Comparison of ENCODE assay signal across 15 cellular contexts in genomic region chr2:128632491-128632780, GRCh38.
DNase-seq lines count a peak whose midpoint lies in the region; ATAC-seq lines count a peak whose summit lies in the region.
"Had no signal": no experiment of that assay in that cellular context is flagged by ENCODE, and none has a peak within 500 bp of the region (broad histone marks: within the 10 kb centered on the region; RNA-seq: fewer than 3 reads in every experiment).

No MANE protein-coding gene starts in this region.

- no peak overlapping the region for H3K4me3 Mint-ChIP-seq in activated naive CD8-positive, alpha-beta T cell treated with anti-CD3 and anti-CD28 coated beads, Interleukin-2, amount 10 ng/mL, durations not matched to agents 7 days and 5 days
- no peak overlapping the region for H3K4me3 Mint-ChIP-seq in activated naive CD8-positive, alpha-beta T cell treated with anti-CD3 and anti-CD28 coated beads, Interleukin-2, amount 50 U/mL, for 24 hours
- H3K4me3 Mint-ChIP-seq: CD4-positive, alpha-beta memory T cell had no signal

- H3K36me3 ChIP-seq in aorta (ENCODE audit: control insufficient read depth in 1 of 2, insufficient read depth in 2 of 2, low read length in 1 of 2), result no peaks in the 10 kb centered on the region

- ATAC-seq in activated naive CD8-positive, alpha-beta T cell treated with anti-CD3 and anti-CD28 coated beads, Interleukin-2, amount 10 ng/mL, durations not matched to agents 7 days and 5 days (ENCODE audit: low read depth), result no peak
- no peak for ATAC-seq in activated naive CD8-positive, alpha-beta T cell treated with anti-CD3 and anti-CD28 coated beads, Interleukin-2, amount 50 U/mL, for 24 hours
- ATAC-seq in left lobe of liver, result no peak
- no peak for ATAC-seq in aorta (ENCODE audit: low FRiP score)
- no peak for ATAC-seq in GM21786 (IDR thresholded peaks at IDR 0.05; ENCODE audit: unreplicated experiment)

- no peaks in the 10 kb centered on the region for H3K9me3 Mint-ChIP-seq in activated naive CD8-positive, alpha-beta T cell treated with anti-CD3 and anti-CD28 coated beads, Interleukin-2, amount 10 ng/mL, durations not matched to agents 7 days and 5 days
- H3K9me3 Mint-ChIP-seq in activated naive CD8-positive, alpha-beta T cell treated with anti-CD3 and anti-CD28 coated beads, Interleukin-2, amount 50 U/mL, for 24 hours, result no peaks in the 10 kb centered on the region

- H3K27ac ChIP-seq in aorta (ENCODE audit: low read depth in 1 of 2, low read length in 2 of 2), result no peak overlapping the region
- H3K27ac ChIP-seq: A549 had no signal

- H3K9me3 ChIP-seq in aorta (ENCODE audit: control insufficient read depth, low read length), result no peaks in the 10 kb centered on the region
- H3K9me3 ChIP-seq: A549 had no signal

- peaks cover 44% of the 10 kb centered on the region for H3K27me3 Mint-ChIP-seq in activated naive CD8-positive, alpha-beta T cell treated with anti-CD3 and anti-CD28 coated beads, Interleukin-2, amount 10 ng/mL, durations not matched to agents 7 days and 5 days
- H3K27me3 Mint-ChIP-seq in activated naive CD8-positive, alpha-beta T cell treated with anti-CD3 and anti-CD28 coated beads, Interleukin-2, amount 50 U/mL, for 24 hours, result peaks cover 5% of the 10 kb centered on the region

- peak; percentile 4 for DNase-seq in activated naive CD8-positive, alpha-beta T cell treated with anti-CD3 and anti-CD28 coated beads, Interleukin-2, amount 10 ng/mL, durations not matched to agents 7 days and 5 days
- no peak for DNase-seq in activated naive CD8-positive, alpha-beta T cell treated with anti-CD3 and anti-CD28 coated beads, Interleukin-2, amount 50 U/mL, for 24 hours
- DNase-seq in NCI-H82 treated with DMSO at 0.1 percent for 48 hours (lab: John Stamatoyannopoulos, UW; ENCODE audit: unreplicated experiment) (peak; percentile 12), left lobe of liver (ENCODE audit: low spot score) (peak; percentile 32), aorta (peak; percentile 10 to 49), AG08396 (ENCODE audit: low spot score) (no peak)
- no peak for DNase-seq in stimulated activated CD4-positive, alpha-beta T cell treated with anti-CD3 and anti-CD28 coated beads, Interleukin-4, amount 100 ng/mL, for 1 hour
- DNase-seq: AML-193; CD4-positive, alpha-beta memory T cell; Kasumi-1; NCI-H187 treated with DMSO at 0.1 percent for 48 hours; NCI-H2171 treated with DMSO at 0.1 percent for 48 hours; NCI-H510A treated with DMSO at 0.1 percent for 48 hours had no signal

- H3K4me3 ChIP-seq in aorta (ENCODE audit: low read length in 2 of 2), result no peak overlapping the region
- H3K4me3 ChIP-seq: A549 had no signal

- H3K27ac Mint-ChIP-seq in activated naive CD8-positive, alpha-beta T cell treated with anti-CD3 and anti-CD28 coated beads, Interleukin-2, amount 10 ng/mL, durations not matched to agents 7 days and 5 days, result no peak overlapping the region
- no peak overlapping the region for H3K27ac Mint-ChIP-seq in activated naive CD8-positive, alpha-beta T cell treated with anti-CD3 and anti-CD28 coated beads, Interleukin-2, amount 50 U/mL, for 24 hours
- H3K27ac Mint-ChIP-seq: CD4-positive, alpha-beta memory T cell had no signal

- H3K4me1 ChIP-seq in aorta (ENCODE audit: control insufficient read depth in 1 of 2, insufficient read depth in 2 of 2, low read length in 2 of 2), result no peaks in the 10 kb centered on the region
- H3K4me1 ChIP-seq: A549 had no signal

- H3K4me1 Mint-ChIP-seq in activated naive CD8-positive, alpha-beta T cell treated with anti-CD3 and anti-CD28 coated beads, Interleukin-2, amount 10 ng/mL, durations not matched to agents 7 days and 5 days, result peaks cover 11% of the 10 kb centered on the region
- H3K4me1 Mint-ChIP-seq in activated naive CD8-positive, alpha-beta T cell treated with anti-CD3 and anti-CD28 coated beads, Interleukin-2, amount 50 U/mL, for 24 hours, result no peaks in the 10 kb centered on the region
- H3K4me1 Mint-ChIP-seq: CD4-positive, alpha-beta memory T cell had no signal

- H3K36me3 Mint-ChIP-seq in activated naive CD8-positive, alpha-beta T cell treated with anti-CD3 and anti-CD28 coated beads, Interleukin-2, amount 10 ng/mL, durations not matched to agents 7 days and 5 days, result no peaks in the 10 kb centered on the region
- no peaks in the 10 kb centered on the region for H3K36me3 Mint-ChIP-seq in activated naive CD8-positive, alpha-beta T cell treated with anti-CD3 and anti-CD28 coated beads, Interleukin-2, amount 50 U/mL, for 24 hours (ENCODE audit: low read depth)
- H3K36me3 Mint-ChIP-seq: CD4-positive, alpha-beta memory T cell had no signal

- POLR2A ChIA-PET in activated naive CD8-positive, alpha-beta T cell treated with anti-CD3 and anti-CD28 coated beads, Interleukin-2, amount 10 ng/mL, durations not matched to agents 7 days and 5 days (lab: Charles Lee), result no interaction called here

- intact Hi-C loops in aorta (cut with DNase I), result no loop called here

- WGBS in aorta, 2 donors, result 91 to 93% methylated on average over 7 of the region's 7 CpGs

- H3K27me3 ChIP-seq in aorta (ENCODE audit: control insufficient read depth in 1 of 2, insufficient read depth in 2 of 2, low read length in 1 of 2), result no peaks in the 10 kb centered on the region

Comparison
In these comparisons a context has a peak if more than half of its experiments do, and no peak if none do; other contexts are left out.
1. DNase-seq: peak in activated naive CD8-positive, alpha-beta T cell treated with anti-CD3 and anti-CD28 coated beads, Interleukin-2, amount 10 ng/mL, durations not matched to agents 7 days and 5 days (single experiment), NCI-H82 treated with DMSO at 0.1 percent for 48 hours (single experiment), left lobe of liver (single experiment) and aorta (2 of 2); none in activated naive CD8-positive, alpha-beta T cell treated with anti-CD3 and anti-CD28 coated beads, Interleukin-2, amount 50 U/mL, for 24 hours (single experiment), AG08396 (single experiment) and stimulated activated CD4-positive, alpha-beta T cell treated with anti-CD3 and anti-CD28 coated beads, Interleukin-4, amount 100 ng/mL, for 1 hour (single experiment).